Comparison of ENCODE assay signal across 18 cellular contexts in genomic region chr2:29485631-29486030, GRCh38.
"Had no signal": no experiment of that assay in that cellular context is flagged by ENCODE, and none has a peak within 500 bp of the region (broad histone marks: within the 10 kb centered on the region; RNA-seq: fewer than 3 reads in every experiment).

No MANE protein-coding gene starts in this region.

- DNase-seq: activated CD4-positive, alpha-beta T cell treated with anti-CD3 and anti-CD28 coated beads, Interleukin-2, amount 10 ng/mL, durations not matched to agents 24 days and 14 days; activated CD8-positive, alpha-beta memory T cell treated with anti-CD3 and anti-CD28 coated beads, Interleukin-2, amount 50 U/mL, for 4 hours; activated CD8-positive, alpha-beta T cell treated with anti-CD3 and anti-CD28 coated beads for 36 hours; activated effector memory CD4-positive, alpha-beta T cell treated with Interleukin-2 at 50 U/mL for 16 hours; activated naive CD4-positive, alpha-beta T cell treated with anti-CD3 and anti-CD28 coated beads, Interleukin-2, amount 50 U/mL, for 16 hours; activated T-cell treated with anti-CD3 and anti-CD28 coated beads, Interleukin-2, amount 50 U/mL, for 48 hours; cortex of kidney; heart right ventricle; lower lobe of right lung; stimulated activated CD4-positive, alpha-beta T cell treated with anti-CD3 and anti-CD28 coated beads, Interleukin-2, amount 100 ng/mL, for 24 hours; stimulated activated naive CD4-positive, alpha-beta T cell treated with Interleukin-2 at 50 U/mL for 16 hours; T1000; thyroid gland had no signal

- H3K27ac Mint-ChIP-seq: activated CD4-positive, alpha-beta T cell treated with anti-CD3 and anti-CD28 coated beads, Interleukin-2, amount 10 ng/mL, durations not matched to agents 24 days and 14 days; activated CD8-positive, alpha-beta T cell treated with anti-CD3 and anti-CD28 coated beads for 36 hours; mesothelial cell of epicardium; progenitor cell of endocrine pancreas had no signal

- H3K4me3 ChIP-seq: ascending aorta, heart right ventricle, lower lobe of right lung, right atrium auricular region, thyroid gland had no signal

- H3K27me3 Mint-ChIP-seq: progenitor cell of endocrine pancreas had no signal

- H3K9me3 Mint-ChIP-seq: activated CD4-positive, alpha-beta T cell treated with anti-CD3 and anti-CD28 coated beads, Interleukin-2, amount 10 ng/mL, durations not matched to agents 24 days and 14 days; activated CD8-positive, alpha-beta T cell treated with anti-CD3 and anti-CD28 coated beads for 36 hours had no signal

- H3K4me3 Mint-ChIP-seq: activated CD4-positive, alpha-beta T cell treated with anti-CD3 and anti-CD28 coated beads, Interleukin-2, amount 10 ng/mL, durations not matched to agents 24 days and 14 days; activated CD8-positive, alpha-beta T cell treated with anti-CD3 and anti-CD28 coated beads for 36 hours; mesothelial cell of epicardium; neural crest cell had no signal

- ATAC-seq: activated CD8-positive, alpha-beta T cell treated with anti-CD3 and anti-CD28 coated beads for 36 hours; heart right ventricle; lower lobe of right lung had no signal

- H3K36me3 Mint-ChIP-seq: mesothelial cell of epicardium had no signal

- H3K4me1 Mint-ChIP-seq: activated CD4-positive, alpha-beta T cell treated with anti-CD3 and anti-CD28 coated beads, Interleukin-2, amount 10 ng/mL, durations not matched to agents 24 days and 14 days; mesothelial cell of epicardium had no signal
